In genomic region chr17:42553866-42554249, GRCh38 we compare ENCODE assay signal across 6 cellular contexts. TPM values are rescaled to one million over a fixed set of nuclear protein-coding genes. Genes with fewer than 3 reads are reported as not detected.
DNase-seq lines count a peak whose midpoint lies in the region; ATAC-seq, FAIRE-seq and TF ChIP-seq lines count a peak whose summit lies in the region.

No MANE protein-coding gene starts in this region.

- TF ChIP-seq RAD21 in A549 (conservative IDR thresholded peaks at IDR 0.05 in 1 of 2, IDR thresholded peaks at IDR 0.05 in 1 of 2): 0 out of 5 replicates have a peak, but pooled peaks of 1 of the 2 experiments have one; percentile 14

- no peaks in the 10 kb centered on the region for H3K27me3 ChIP-seq in thyroid gland

- TF ChIP-seq EP300 in A549 (IDR thresholded peaks at IDR 0.05): no peak

- TF ChIP-seq POLR2A in A549 (IDR thresholded peaks at IDR 0.05; ENCODE audit: low read length) (no peak), thyroid gland (IDR thresholded peaks at IDR 0.05) (no peak)

- H3K4me1 ChIP-seq in A549 (peaks cover 20% of the 10 kb centered on the region), thyroid gland (peaks cover 15 to 18% of the 10 kb centered on the region in 2 donors)

- intact Hi-C loops in left ventricle myocardium superior (cut with micrococcal nuclease) (no loop called here), thyroid gland (cut with DNase I) (no loop called here)

- DNase-seq in A549 (ENCODE audit: low read depth in 1 of 2, low spot score in 1 of 2): no peak
- DNase-seq in RCC 7860 (ENCODE audit: low spot score): peak; percentile 19
- no peak for DNase-seq in left ventricle myocardium superior
- DNase-seq in thyroid gland: no peak
- DNase-seq in stimulated activated CD4-positive, alpha-beta T cell treated with anti-CD3 and anti-CD28 coated beads, Interleukin-4, amount 100 ng/mL, for 1 hour: no peak

- peak; percentile 17 to 42; a peak in 3 of 6 replicates for ATAC-seq in A549
- peak; percentile 14 for ATAC-seq in left ventricle myocardium superior
- no peak for ATAC-seq in HG02852 (IDR thresholded peaks at IDR 0.05; ENCODE audit: unreplicated experiment)

- FAIRE-seq in A549 (lab: Jason Lieb, UNC) (no peak), RCC 7860 (lab: Jason Lieb, UNC) (no peak)

- peak overlapping the region; percentile 94 for H3K27ac ChIP-seq in A549
- peak overlapping the region; percentile 71 to 94 (median 86) for H3K27ac ChIP-seq in thyroid gland

- H3K36me3 ChIP-seq in thyroid gland: no peaks in the 10 kb centered on the region

- CTCF ChIA-PET in A549 (lab: Yijun Ruan, JAX): interaction anchor here (0.5 to 3.3 kb wide), 9 partner anchors 10 to 233 kb away, joined by 3 to 13 read pairs (median 5); partner anchors contain the start of genes NAGLU and PSMC3IP

- peak overlapping the region; percentile 87 for H3K4me3 ChIP-seq in A549
- H3K4me3 ChIP-seq in thyroid gland (replicated peaks in 1 of 3): peak overlapping the region; percentile 37 to 74 (median 59)

- H3K4me2 ChIP-seq in A549: peak overlapping the region; percentile 92

- WGBS in A549 (ENCODE audit: missing lambda C conversion rate): 42% methylated on average over 16 of the region's 16 CpGs
- WGBS in thyroid gland, 2 donors: 57 to 60% methylated on average over 11 to 15 of the region's 16 CpGs

- TF ChIP-seq CTCF in A549 (IDR thresholded peaks at IDR 0.05) (no peak), thyroid gland (IDR thresholded peaks at IDR 0.05) (no peak)

- POLR2A ChIA-PET in A549 (lab: Yijun Ruan, JAX): interaction anchor here (1.0 to 1.8 kb wide), 3 partner anchors 12 to 219 kb away, joined by 4 to 7 read pairs (median 4); partner anchors contain the start of genes MLX, PSMC3IP and VPS25

- H3K9me3 ChIP-seq in A549 (no peaks in the 10 kb centered on the region), thyroid gland (no peaks in the 10 kb centered on the region)

TF ChIP-seq in A549, 52 proteins besides CTCF, POLR2A, EP300 and RAD21:
- TF ChIP-seq KDM1A (IDR thresholded peaks at IDR 0.05; ENCODE audit: low read depth): peak; percentile 89; the same call in 1 of the 2 replicates
- TF ChIP-seq ZFP36 (IDR thresholded peaks at IDR 0.05; ENCODE audit: borderline replicate concordance, partially characterized antibody): peak; percentile 98
- no peak for TF ChIP-seq RCOR1 (IDR thresholded peaks at IDR 0.05; ENCODE audit: low read depth, low read length)
TF ChIP-seq in A549: peak in this region for 2.

RNA-seq across cellular contexts. Expression of gene HSD17B1, which starts 1.1 kb away (rescaled TPM):
- 0.40 and 0.49 TPM in 2 replicates for polyA plus RNA-seq in A549 (2011; rRNA removed)
- polyA plus RNA-seq in A549 (2012; cell fraction: cytosol; rRNA removed): 1.3 and 1.4 TPM in 2 replicates
- 3.4 and 4.8 TPM in 2 replicates for polyA plus RNA-seq in A549 (2012; cell fraction: nucleus; rRNA removed)
- 1.2 to 1.9 TPM (median 1.5 TPM) in 3 replicates for polyA plus RNA-seq in A549 (2017; fragmentation: RNase III; extraction: RNeasy Plus Mini Kit Qiagen cat#74134 plus additional on column Dnase treatment)
- 0.24 and 0.29 TPM in 2 replicates for polyA minus RNA-seq in A549 (2011; rRNA and poly(A)+ RNA removed)
- total RNA-seq in left ventricle myocardium superior: 1.4 TPM
- 1 to 10 TPM in 2 of 4 donors, under 1 TPM in 2; 0.21 to 4.1 (median 1.3) TPM for total RNA-seq in thyroid gland

RNA-seq across cellular contexts. Expression of gene COASY, which starts 8.1 kb away (rescaled TPM):
- polyA plus RNA-seq in A549 (2011; rRNA removed) (65.4 and 77.5 TPM in 2 replicates), A549 (2017; fragmentation: RNase III; extraction: RNeasy Plus Mini Kit Qiagen cat#74134 plus additional on column Dnase treatment) (103 to 113 TPM (median 112 TPM) in 3 replicates)
- polyA plus RNA-seq in A549 (2012; cell fraction: cytosol; rRNA removed): 116 and 139 TPM in 2 replicates
- 273 and 349 TPM in 2 replicates for polyA plus RNA-seq in A549 (2012; cell fraction: nucleus; rRNA removed)
- polyA minus RNA-seq in A549 (2011; rRNA and poly(A)+ RNA removed): 86.3 and 94.3 TPM in 2 replicates
- total RNA-seq in left ventricle myocardium superior (45.2 TPM), thyroid gland (10 to 100 TPM; 32.7 to 60.9 (median 48.7) TPM)

RNA-seq across cellular contexts. Expression of gene MLX, which starts 13.0 kb away (rescaled TPM):
- polyA plus RNA-seq in A549 (2011; rRNA removed) (48.0 and 48.6 TPM in 2 replicates), A549 (2017; fragmentation: RNase III; extraction: RNeasy Plus Mini Kit Qiagen cat#74134 plus additional on column Dnase treatment) (46.3 to 48.1 TPM (median 47.0 TPM) in 3 replicates)
- 34.8 and 40.4 TPM in 2 replicates for polyA plus RNA-seq in A549 (2012; cell fraction: cytosol; rRNA removed)
- polyA plus RNA-seq in A549 (2012; cell fraction: nucleus; rRNA removed): 39.8 and 41.7 TPM in 2 replicates
- polyA minus RNA-seq in A549 (2011; rRNA and poly(A)+ RNA removed): 49.3 and 59.8 TPM in 2 replicates
- total RNA-seq in left ventricle myocardium superior (72.3 TPM), thyroid gland (10 to 100 TPM; 47.0 to 62.8 (median 52.9) TPM)

RNA-seq across cellular contexts. Expression of gene NAGLU, which starts 17.8 kb away (rescaled TPM):
- polyA plus RNA-seq in A549 (2011; rRNA removed) (17.8 and 18.0 TPM in 2 replicates), A549 (2017; fragmentation: RNase III; extraction: RNeasy Plus Mini Kit Qiagen cat#74134 plus additional on column Dnase treatment) (28.2 to 34.5 TPM (median 34.0 TPM) in 3 replicates)
- polyA plus RNA-seq in A549 (2012; cell fraction: cytosol; rRNA removed): 33.3 and 49.9 TPM in 2 replicates
- 125 and 164 TPM in 2 replicates for polyA plus RNA-seq in A549 (2012; cell fraction: nucleus; rRNA removed)
- polyA minus RNA-seq in A549 (2011; rRNA and poly(A)+ RNA removed): 22.4 and 34.9 TPM in 2 replicates
- total RNA-seq in left ventricle myocardium superior (8.3 TPM), thyroid gland (100 to 1,000 TPM in 2 of 4 donors, 10 to 100 TPM in 2; 56.7 to 140 (median 101) TPM)

RNA-seq across cellular contexts. Expression of gene PSMC3IP, which starts 23.7 kb away (rescaled TPM):
- polyA plus RNA-seq in A549 (2011; rRNA removed) (17.8 and 26.1 TPM in 2 replicates), A549 (2017; fragmentation: RNase III; extraction: RNeasy Plus Mini Kit Qiagen cat#74134 plus additional on column Dnase treatment) (37.3 to 40.7 TPM (median 37.9 TPM) in 3 replicates)
- polyA plus RNA-seq in A549 (2012; cell fraction: cytosol; rRNA removed): 26.0 and 33.5 TPM in 2 replicates
- 25.9 and 35.2 TPM in 2 replicates for polyA plus RNA-seq in A549 (2012; cell fraction: nucleus; rRNA removed)
- 8.3 and 9.2 TPM in 2 replicates for polyA minus RNA-seq in A549 (2011; rRNA and poly(A)+ RNA removed)
- total RNA-seq in left ventricle myocardium superior (3.1 TPM), thyroid gland (1 to 10 TPM; 1.4 to 5.8 (median 4.5) TPM)
